ENCODE assay signal across 1 cellular context in genomic region chr15:50765202-50765967, GRCh38.
TF ChIP-seq lines count a peak whose summit lies in the region.

TSS of gene SPPL2A (minus strand) at chr15:50765706. CDS start at chr15:50765533, 173 bp downstream.

TF ChIP-seq in HepG2, 621 proteins besides CTCF, POLR2A, EP300 and RAD21 (continued from another document):
- TF ChIP-seq ZHX2 (IDR thresholded peaks at IDR 0.05; ENCODE audit: low read depth) = 0 out of 2 replicates have a peak, but pooled peaks have one; percentile 29
- no peak for TF ChIP-seq ZHX2 (CRISPR knock-in tag; IDR thresholded peaks at IDR 0.05; ENCODE audit: borderline replicate concordance)
- 0 out of 2 replicates have a peak, but pooled peaks have one; percentile 17 for TF ChIP-seq ZNF317 (CRISPR knock-in tag; IDR thresholded peaks at IDR 0.05)
- TF ChIP-seq BORCS8-MEF2B (CRISPR knock-in tag; IDR thresholded peaks at IDR 0.05) = peak; percentile 73
- 0 out of 2 replicates have a peak, but pooled peaks have one; percentile 19 for TF ChIP-seq TSC22D2 (CRISPR knock-in tag; IDR thresholded peaks at IDR 0.05; ENCODE audit: borderline replicate concordance)
- no peak for TF ChIP-seq RFX1 (IDR thresholded peaks at IDR 0.05)
- TF ChIP-seq KIAA2018 (CRISPR knock-in tag; IDR thresholded peaks at IDR 0.05; ENCODE audit: borderline replicate concordance) = no peak
- TF ChIP-seq GZF1 (CRISPR knock-in tag; IDR thresholded peaks at IDR 0.05) = no peak
- TF ChIP-seq ZBTB7B (CRISPR knock-in tag; IDR thresholded peaks at IDR 0.05) = no peak
- TF ChIP-seq RELA (CRISPR knock-in tag; IDR thresholded peaks at IDR 0.05) = peak; percentile 86; the same call in 1 of the 2 replicates
- peak; percentile 54 for TF ChIP-seq HBP1 (CRISPR knock-in tag; IDR thresholded peaks at IDR 0.05; ENCODE audit: low read depth)
- TF ChIP-seq ZNF777 (CRISPR knock-in tag; IDR thresholded peaks at IDR 0.05) = peak; percentile 51; the same call in 1 of the 2 replicates
- no peak for TF ChIP-seq NRL (CRISPR knock-in tag; IDR thresholded peaks at IDR 0.05; ENCODE audit: borderline replicate concordance)
- 0 out of 2 replicates have a peak, but pooled peaks have one; percentile 48 for TF ChIP-seq MAZ (IDR thresholded peaks at IDR 0.05; ENCODE audit: borderline replicate concordance, low read depth, low read length)
- TF ChIP-seq MAZ (CRISPR knock-in tag; IDR thresholded peaks at IDR 0.05; ENCODE audit: low read depth) = peak; percentile 90
- peak; percentile 47; the same call in 1 of the 2 replicates for TF ChIP-seq ZNF281 (CRISPR knock-in tag; IDR thresholded peaks at IDR 0.05; ENCODE audit: borderline replicate concordance)
- TF ChIP-seq KDM5B (CRISPR knock-in tag; IDR thresholded peaks at IDR 0.05; ENCODE audit: borderline replicate concordance) = peak; percentile 39; the same call in 1 of the 2 replicates
- TF ChIP-seq IRF2 (CRISPR knock-in tag; IDR thresholded peaks at IDR 0.05) = 0 out of 2 replicates have a peak, but pooled peaks have one; percentile 12
- peak; percentile 63; the same call in 1 of the 2 replicates for TF ChIP-seq TFDP1 (CRISPR knock-in tag; IDR thresholded peaks at IDR 0.05; ENCODE audit: borderline replicate concordance)
- peak; percentile 90 for TF ChIP-seq SP5 (CRISPR knock-in tag; IDR thresholded peaks at IDR 0.05; ENCODE audit: borderline replicate concordance, low read depth)
- TF ChIP-seq EEA1 (CRISPR knock-in tag; IDR thresholded peaks at IDR 0.05; ENCODE audit: borderline replicate concordance) = peak; percentile 90
- 0 out of 2 replicates have a peak, but pooled peaks have one; percentile 8 for TF ChIP-seq ZNF350 (CRISPR knock-in tag; IDR thresholded peaks at IDR 0.05; ENCODE audit: borderline replicate concordance, low read depth)
- peak; percentile 89 for TF ChIP-seq SAP130 (CRISPR knock-in tag; IDR thresholded peaks at IDR 0.05; ENCODE audit: low read depth)
- peak; percentile 93; the same call in 1 of the 2 replicates for TF ChIP-seq SIN3A (IDR thresholded peaks at IDR 0.05; ENCODE audit: borderline replicate concordance, low read depth, low read length)
- TF ChIP-seq TBX3 (IDR thresholded peaks at IDR 0.05; ENCODE audit: borderline replicate concordance) = no peak
- no peak for TF ChIP-seq RBM22 (optimal IDR thresholded peaks at IDR 0.05; ENCODE audit: low read length)
- TF ChIP-seq ZNF746 (CRISPR knock-in tag; IDR thresholded peaks at IDR 0.05) = peak; percentile 91
- TF ChIP-seq NFKB2 (CRISPR knock-in tag; IDR thresholded peaks at IDR 0.05; ENCODE audit: borderline replicate concordance) = peak; percentile 48; the same call in 1 of the 2 replicates
- TF ChIP-seq ZBTB10 (CRISPR knock-in tag; IDR thresholded peaks at IDR 0.05; ENCODE audit: borderline replicate concordance) = 0 out of 2 replicates have a peak, but pooled peaks have one; percentile 56
- TF ChIP-seq ZNF335 (CRISPR knock-in tag; IDR thresholded peaks at IDR 0.05) = peak; percentile 30; the same call in 1 of the 2 replicates
- 0 out of 2 replicates have a peak, but pooled peaks have one; percentile 68 for TF ChIP-seq SAFB2 (CRISPR knock-in tag; IDR thresholded peaks at IDR 0.05; ENCODE audit: borderline replicate concordance, low read depth)
